ENCODE assay signal across 25 cellular contexts in the genomic region with DNA sequence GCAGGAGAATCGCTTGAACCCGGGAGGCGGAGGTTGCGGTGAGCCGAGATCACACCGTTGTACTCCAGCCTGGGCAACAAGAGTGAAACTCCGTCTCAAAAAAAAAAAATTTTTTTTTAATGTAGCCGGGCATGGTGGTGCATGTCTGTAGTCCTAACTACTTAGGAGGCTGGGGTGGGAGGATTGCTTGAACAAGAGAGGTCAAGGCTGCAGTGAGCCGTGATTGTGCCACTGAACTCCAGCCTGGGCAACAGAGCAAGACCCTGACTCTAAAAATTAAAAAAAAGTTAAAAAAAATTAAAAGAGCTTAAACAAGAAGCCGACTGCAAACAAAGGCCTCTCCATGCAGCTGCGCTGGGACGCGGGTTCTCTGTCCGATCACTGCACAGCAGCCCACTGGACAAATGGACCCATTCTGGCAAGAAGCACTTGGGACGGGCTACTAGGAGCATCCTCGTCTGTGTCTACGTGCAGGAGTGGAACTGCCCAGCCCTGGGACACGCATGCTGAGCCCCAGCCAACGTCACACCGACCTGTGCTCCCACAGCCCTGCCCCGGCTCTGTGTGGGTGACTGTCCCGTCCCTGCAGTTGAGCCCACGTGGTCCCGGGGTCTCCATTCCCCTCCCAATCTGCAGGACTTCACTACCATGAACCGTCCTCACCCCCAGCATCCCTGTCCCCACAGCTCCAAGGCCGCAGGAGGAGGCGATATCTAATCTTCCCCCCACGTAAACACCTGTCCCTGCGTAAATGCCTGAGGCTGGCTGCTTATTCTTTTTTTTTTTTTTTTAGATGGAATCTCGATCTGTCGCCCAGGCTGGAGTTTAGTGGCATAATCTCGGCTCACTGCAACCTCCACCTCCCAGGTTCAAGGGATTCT. TPM values are rescaled to one million over a fixed set of nuclear protein-coding genes. Genes with fewer than 3 reads are reported as not detected.
DNase-seq lines count a peak whose midpoint lies in the region; ATAC-seq, FAIRE-seq and TF ChIP-seq lines count a peak whose summit lies in the region.
"Had no signal": no experiment of that assay in that cellular context is flagged by ENCODE, and none has a peak within 500 bp of the region (broad histone marks: within the 10 kb centered on the region; RNA-seq: fewer than 3 reads in every experiment).

No MANE protein-coding gene starts in this region.

- H3K27me3 ChIP-seq in BE2C (no peaks in the 10 kb centered on the region), H1 (replicated peaks in 1 of 4; ENCODE audit: control insufficient read depth in 3 of 4, extremely low read depth in 1 of 4, insufficient read depth in 3 of 4, low read length in 3 of 4) (no peaks in the 10 kb centered on the region), osteoblast (ENCODE audit: insufficient read depth, low read length) (no peaks in the 10 kb centered on the region)
- H3K27me3 ChIP-seq: adrenal gland had no signal

- CTCF ChIA-PET in HEK293 (lab: Yijun Ruan, JAX): no interaction called here
- CTCF ChIA-PET in H1 (lab: Charles Lee; ENCODE audit: partially characterized antibody): interaction anchor here (0.7 to 2.7 kb wide), 4 partner anchors 11 to 559 kb away, joined by 3 to 24 read pairs (median 4); no protein-coding TSS in a partner anchor

- no peak overlapping the region for H3K27ac ChIP-seq in HEK293 (ENCODE audit: extremely low read depth, low read depth, low read length)
- H3K27ac ChIP-seq in H1 (ENCODE audit: low read depth, low read length): no peak overlapping the region
- no peak overlapping the region for H3K27ac ChIP-seq in osteoblast (ENCODE audit: low read depth, low read length)
- H3K27ac ChIP-seq: adrenal gland, coronary artery had no signal

- no peak overlapping the region for H3K4ac ChIP-seq in H1 (replicated peaks; ENCODE audit: insufficient read length, low read depth, low read length)

- H4K91ac ChIP-seq in H1 (replicated peaks; ENCODE audit: insufficient read length, low read length): no peak overlapping the region

- peaks cover 11% of the 10 kb centered on the region for H3K36me3 Mint-ChIP-seq in activated CD4-positive, alpha-beta T cell treated with anti-CD3 and anti-CD28 coated beads, Interleukin-2, amount 10 ng/mL, durations not matched to agents 24 days and 14 days (ENCODE audit: low read depth)
- H3K36me3 Mint-ChIP-seq: activated CD8-positive, alpha-beta memory T cell treated with anti-CD3 and anti-CD28 coated beads, Interleukin-2, amount 10 ng/mL, durations not matched to agents 7 days and 5 days had no signal

- H3K9me3 Mint-ChIP-seq in activated CD4-positive, alpha-beta T cell treated with anti-CD3 and anti-CD28 coated beads, Interleukin-2, amount 10 ng/mL, durations not matched to agents 24 days and 14 days: no peaks in the 10 kb centered on the region
- H3K9me3 Mint-ChIP-seq: activated T-helper 1 cell treated with anti-CD3 and anti-CD28 coated beads, Interleukin-12 subunit alpha, Interleukin-12 subunit beta, Interleukin-2, Interleukin-4 antibody, amounts not matched to agents 30 ng/mL and 10 ng/mL and 1 ng/mL, durations not matched to agents 14 hours and 24 hours and 36 hours; endodermal cell; stimulated activated naive B cell treated with anti-CD40 and anti-IgM and Interleukin-4, amounts not matched to agents 10 μg/mL and 1 μg/mL and 100 μg/mL, for 72 hours; T-cell had no signal

- no peak overlapping the region for H3K9ac ChIP-seq in H1 (replicated peaks in 1 of 4; ENCODE audit: extremely low read depth in 1 of 4, low read depth in 3 of 4, low read length in 3 of 4)

- no peak for TF ChIP-seq RAD21 in H1 (IDR thresholded peaks at IDR 0.05 in 1 of 2, conservative IDR thresholded peaks at IDR 0.05 in 1 of 2; ENCODE audit: low read depth in 2 of 2, low read length in 2 of 2)

- H3K23me2 ChIP-seq in H1 (ENCODE audit: low read depth, low read length): no peaks in the 10 kb centered on the region

- peak; percentile 4 for DNase-seq in BE2C
- DNase-seq in H1 (ENCODE audit: low read depth in 1 of 2, low spot score in 2 of 2): no peak
- peak; percentile 54 for DNase-seq in osteoblast (ENCODE audit: insufficient read length, low spot score, missing footprints)
- DNase-seq in activated CD4-positive, alpha-beta T cell treated with anti-CD3 and anti-CD28 coated beads, Interleukin-2, amount 10 ng/mL, durations not matched to agents 24 days and 14 days: no peak
- DNase-seq in COLO829 (ENCODE audit: low spot score): no peak
- DNase-seq: activated CD4-positive, alpha-beta T cell treated with anti-CD3 and anti-CD28 coated beads for 36 hours; activated CD8-positive, alpha-beta memory T cell treated with anti-CD3 and anti-CD28 coated beads, Interleukin-2, amount 10 ng/mL, durations not matched to agents 7 days and 5 days; DMS79; endodermal cell; kidney; NCI-H1048; NCI-H1930; NCI-H226; NCI-H748 treated with DMSO at 0.1 percent for 48 hours; SHP77 treated with DMSO at 0.1 percent for 48 hours; stimulated activated naive B cell treated with anti-CD40 and anti-IgM and Interleukin-4, amounts not matched to agents 10 μg/mL and 1 μg/mL and 100 μg/mL, for 72 hours; T-cell had no signal

- no peaks in the 10 kb centered on the region for H3K27me3 Mint-ChIP-seq in activated CD4-positive, alpha-beta T cell treated with anti-CD3 and anti-CD28 coated beads, Interleukin-2, amount 10 ng/mL, durations not matched to agents 24 days and 14 days
- H3K27me3 Mint-ChIP-seq: activated CD4-positive, alpha-beta T cell treated with anti-CD3 and anti-CD28 coated beads for 36 hours; activated CD8-positive, alpha-beta memory T cell treated with anti-CD3 and anti-CD28 coated beads, Interleukin-2, amount 10 ng/mL, durations not matched to agents 7 days and 5 days; stimulated activated naive B cell treated with anti-CD40 and anti-IgM and Interleukin-4, amounts not matched to agents 10 μg/mL and 1 μg/mL and 100 μg/mL, for 72 hours; T-cell had no signal

- H3K4me1 ChIP-seq in BE2C: no peaks in the 10 kb centered on the region
- no peaks in the 10 kb centered on the region for H3K4me1 ChIP-seq in HEK293 (ENCODE audit: control insufficient read depth, insufficient read depth, low read length)
- H3K4me1 ChIP-seq in H1 (replicated peaks in 1 of 4; ENCODE audit: control insufficient read depth in 3 of 4, insufficient read depth in 4 of 4, low read length in 3 of 4): peaks cover 0 to 24% (median 17%) of the 10 kb centered on the region in 4 experiments; a peak in 6 of 7 replicates
- no peaks in the 10 kb centered on the region for H3K4me1 ChIP-seq in osteoblast (ENCODE audit: insufficient read depth, low read length)

- no peak for TF ChIP-seq EP300 in H1 (IDR thresholded peaks at IDR 0.05; ENCODE audit: borderline replicate concordance in 1 of 2, low read depth in 2 of 2, low read length in 2 of 2)

- no peak overlapping the region for H3K4me3 Mint-ChIP-seq in activated CD4-positive, alpha-beta T cell treated with anti-CD3 and anti-CD28 coated beads, Interleukin-2, amount 10 ng/mL, durations not matched to agents 24 days and 14 days
- H3K4me3 Mint-ChIP-seq: activated CD8-positive, alpha-beta memory T cell treated with anti-CD3 and anti-CD28 coated beads, Interleukin-2, amount 10 ng/mL, durations not matched to agents 7 days and 5 days; activated T-helper 1 cell treated with anti-CD3 and anti-CD28 coated beads, Interleukin-12 subunit alpha, Interleukin-12 subunit beta, Interleukin-2, Interleukin-4 antibody, amounts not matched to agents 30 ng/mL and 10 ng/mL and 1 ng/mL, durations not matched to agents 14 hours and 24 hours and 36 hours; endodermal cell; stimulated activated naive B cell treated with anti-CD40 and anti-IgM and Interleukin-4, amounts not matched to agents 10 μg/mL and 1 μg/mL and 100 μg/mL, for 72 hours had no signal

- peaks cover 18% of the 10 kb centered on the region for H3K4me1 Mint-ChIP-seq in activated CD4-positive, alpha-beta T cell treated with anti-CD3 and anti-CD28 coated beads, Interleukin-2, amount 10 ng/mL, durations not matched to agents 24 days and 14 days

- H3K36me3 ChIP-seq in BE2C (peaks cover 2% of the 10 kb centered on the region; the same call in 1 of the 2 replicates), HEK293 (ENCODE audit: control insufficient read depth in 2 of 2, insufficient read depth in 1 of 2, low read length in 2 of 2) (peaks cover 0 to 11% of the 10 kb centered on the region in 2 experiments; a peak in 2 of 3 replicates), H1 (ENCODE audit: control insufficient read depth in 2 of 4, insufficient read depth in 4 of 4, low read length in 3 of 4) (no peaks in the 10 kb centered on the region), osteoblast (ENCODE audit: insufficient read depth, low read length) (peaks cover 3% of the 10 kb centered on the region)
- H3K36me3 ChIP-seq: adrenal gland had no signal

- no peak overlapping the region for H3K56ac ChIP-seq in H1 (replicated peaks; ENCODE audit: insufficient read length, low read depth, low read length)

- ATAC-seq in HG03520 (IDR thresholded peaks at IDR 0.05; ENCODE audit: unreplicated experiment): no peak
- ATAC-seq: activated CD4-positive, alpha-beta T cell treated with anti-CD3 and anti-CD28 coated beads for 36 hours; activated CD8-positive, alpha-beta memory T cell treated with anti-CD3 and anti-CD28 coated beads, Interleukin-2, amount 10 ng/mL, durations not matched to agents 7 days and 5 days; stimulated activated naive B cell treated with anti-CD40 and anti-IgM and Interleukin-4, amounts not matched to agents 10 μg/mL and 1 μg/mL and 100 μg/mL, for 72 hours; T-cell had no signal

- H3K79me2 ChIP-seq in H1 (ENCODE audit: control insufficient read depth in 1 of 2, insufficient read depth in 2 of 2, low read length in 2 of 2) (peaks cover 4 to 55% of the 10 kb centered on the region in 2 experiments; a peak in 2 of 4 replicates), osteoblast (ENCODE audit: insufficient read depth, low read length) (peaks cover 61% of the 10 kb centered on the region)

- H3K23ac ChIP-seq in H1 (ENCODE audit: insufficient read length): no peak overlapping the region

- H4K8ac ChIP-seq in H1 (ENCODE audit: extremely low read depth, insufficient read depth, low read length): peak overlapping the region; percentile 79; the same call in 1 of the 2 replicates

- H2BK120ac ChIP-seq in H1 (replicated peaks; ENCODE audit: low read depth, low read length): no peak overlapping the region

- POLR2A ChIA-PET in HEK293 (lab: Yijun Ruan, JAX) (interaction anchor here (0.9 kb wide), 1 partner anchor 281 kb away, joined by 3 read pairs; a partner anchor contains a TSS), H1 (lab: Charles Lee; ENCODE audit: partially characterized antibody) (interaction anchor here (0.6 to 0.9 kb wide), 3 partner anchors 15 to 369 kb away, joined by 3 to 4 read pairs (median 3); no protein-coding TSS in a partner anchor)

- peaks cover 5 to 22% of the 10 kb centered on the region in 2 experiments for H4K20me1 ChIP-seq in H1 (replicated peaks in 1 of 2; ENCODE audit: control insufficient read depth in 1 of 2, insufficient read depth in 2 of 2, low read length in 2 of 2)
- peaks cover 37% of the 10 kb centered on the region for H4K20me1 ChIP-seq in osteoblast (ENCODE audit: insufficient read depth, low read length)

- no peak for FAIRE-seq in H1 (lab: Jason Lieb, UNC)
- FAIRE-seq: bronchial epithelial cell, GM12891, kidney, TTC549 had no signal

- H2AFZ ChIP-seq in H1 (ENCODE audit: low read length) (no peak overlapping the region), osteoblast (ENCODE audit: low read length) (no peak overlapping the region)

- no peak overlapping the region for H4K5ac ChIP-seq in H1 (ENCODE audit: insufficient read length, low read depth, low read length)

- H2AK5ac ChIP-seq in H1 (ENCODE audit: low read depth, low read length): no peak overlapping the region

- H3K14ac ChIP-seq in H1 (ENCODE audit: insufficient read length): no peak overlapping the region

- H3K4me2 ChIP-seq in H1 (ENCODE audit: insufficient read depth in 1 of 2, low read depth in 2 of 2, low read length in 2 of 2): no peak overlapping the region
- H3K4me2 ChIP-seq in osteoblast (ENCODE audit: insufficient read depth, low read length): no peak overlapping the region

- no peak overlapping the region for H3K27ac Mint-ChIP-seq in activated CD4-positive, alpha-beta T cell treated with anti-CD3 and anti-CD28 coated beads, Interleukin-2, amount 10 ng/mL, durations not matched to agents 24 days and 14 days
- H3K27ac Mint-ChIP-seq: activated T-helper 1 cell treated with anti-CD3 and anti-CD28 coated beads, Interleukin-12 subunit alpha, Interleukin-12 subunit beta, Interleukin-2, Interleukin-4 antibody, amounts not matched to agents 30 ng/mL and 10 ng/mL and 1 ng/mL, durations not matched to agents 14 hours and 24 hours and 36 hours had no signal

- H2BK12ac ChIP-seq in H1 (ENCODE audit: low read depth, low read length): no peak overlapping the region

- no peak for TF ChIP-seq POLR2A in H1 (IDR thresholded peaks at IDR 0.05; ENCODE audit: control extremely low read depth in 1 of 2, low read depth in 2 of 2, low read length in 2 of 2)

- intact Hi-C loops in activated CD4-positive, alpha-beta T cell treated with anti-CD3 and anti-CD28 coated beads, Interleukin-2, amount 10 ng/mL, durations not matched to agents 24 days and 14 days (cut with micrococcal nuclease): no loop called here

- no peak overlapping the region; the same call in 1 of the 2 replicates for H3K18ac ChIP-seq in H1 (ENCODE audit: extremely low read depth, low read length)

- H2BK15ac ChIP-seq in H1 (ENCODE audit: low read length): no peak overlapping the region; the same call in 1 of the 2 replicates

- 91% methylated on average over 32 of the region's 32 CpGs; no CpG with 5 or more reads in 1 of the 2 experiments for WGBS in H1 (ENCODE audit: extremely low coverage in 1 of 2, insufficient coverage in 1 of 2, insufficient read length in 1 of 2, insufficient replicate concordance in 2 of 2, low coverage in 1 of 2, low lambda C conversion rate in 2 of 2, missing lambda C conversion rate in 1 of 2), 2 experiments

- TF ChIP-seq CTCF in BE2C (IDR thresholded peaks at IDR 0.05; ENCODE audit: low read depth, low read length): no peak
- TF ChIP-seq CTCF in HEK293 (tag by site-specific recombination; IDR thresholded peaks at IDR 0.05): no peak
- TF ChIP-seq CTCF in H1 (IDR thresholded peaks at IDR 0.05; ENCODE audit: control extremely low read depth in 1 of 3, insufficient read depth in 1 of 3, low read depth in 1 of 3, low read length in 3 of 3): no peak
- no peak for TF ChIP-seq CTCF in osteoblast (IDR thresholded peaks at IDR 0.05; ENCODE audit: extremely low read depth, low read depth, low read length)

- H3K79me1 ChIP-seq in H1 (ENCODE audit: low read depth, low read length): peaks cover 19% of the 10 kb centered on the region

- H3K4me3 ChIP-seq in BE2C (ENCODE audit: low read depth, low read length) (no peak overlapping the region), HEK293 (ENCODE audit: low read depth, low read length) (no peak overlapping the region), H1 (ENCODE audit: extremely low read depth in 1 of 4, insufficient read depth in 2 of 4, low read depth in 3 of 4, low read length in 4 of 4) (no peak overlapping the region), osteoblast (ENCODE audit: insufficient read depth, low read length) (no peak overlapping the region)
- H3K4me3 ChIP-seq: adrenal gland, coronary artery had no signal

- no peak overlapping the region for H2BK20ac ChIP-seq in H1 (ENCODE audit: low read length)

- H3K9me3 ChIP-seq in BE2C: no peaks in the 10 kb centered on the region
- no peaks in the 10 kb centered on the region for H3K9me3 ChIP-seq in HEK293 (ENCODE audit: control insufficient read depth, insufficient read depth, low read depth, low read length)
- no peaks in the 10 kb centered on the region for H3K9me3 ChIP-seq in H1 (ENCODE audit: insufficient read depth in 2 of 2, low read depth in 1 of 2, low read length in 1 of 2)
- H3K9me3 ChIP-seq in osteoblast (ENCODE audit: low read depth, low read length): no peaks in the 10 kb centered on the region
- H3K9me3 ChIP-seq: adrenal gland had no signal

- H2BK5ac ChIP-seq in H1 (ENCODE audit: low read depth, low read length): no peak overlapping the region

RNA-seq across cellular contexts. Expression of a gene that starts 12.3 kb away (rescaled TPM):
- polyA plus RNA-seq in BE2C (2012; ENCODE audit: insufficient read depth, insufficient read length, low read depth): 34.4 TPM
- 46.3 and 46.7 TPM in 2 replicates for total RNA-seq in H1 (2021; fragmentation: NEBNext Ultra II Directional; extraction: Animal tissue kit (Norgen Biotek cat#: 25700))
- polyA plus RNA-seq in H1 (2011; rRNA removed): 25.9 and 40.7 TPM in 2 replicates
- polyA plus RNA-seq in H1 (2011; cell fraction: cytosol; rRNA removed): 28.6 TPM
- 53.9 TPM for polyA plus RNA-seq in H1 (2011; cell fraction: nucleus; rRNA removed)
- 31.6 to 37.7 TPM (median 34.8 TPM) in 4 replicates for polyA plus RNA-seq in H1 (2012, experiment 1 of 2)
- 28.2 TPM for polyA plus RNA-seq in H1 (2012, experiment 2 of 2)
- 31.0 TPM for polyA plus RNA-seq in H1 (2013, experiment 1 of 2)
- 31.3 TPM for polyA plus RNA-seq in H1 (2013, experiment 2 of 2)
- 30.9 and 34.1 TPM in 2 replicates for polyA minus RNA-seq in H1 (2011; rRNA and poly(A)+ RNA removed)
- 27.1 TPM for polyA minus RNA-seq in H1 (2011; cell fraction: cytosol; rRNA and poly(A)+ RNA removed)
- 27.1 TPM for polyA minus RNA-seq in H1 (2011; cell fraction: nucleus; rRNA and poly(A)+ RNA removed)
- total RNA-seq in osteoblast: 33.0 and 38.4 TPM in 2 replicates
- total RNA-seq in activated CD4-positive, alpha-beta T cell treated with anti-CD3 and anti-CD28 coated beads, Interleukin-2, amount 10 ng/mL, durations not matched to agents 24 days and 14 days: 40.3 and 41.5 TPM in 2 replicates

RNA-seq across cellular contexts. Expression of a gene that starts 21.5 kb away (rescaled TPM):
- polyA plus RNA-seq in BE2C (2012; ENCODE audit: insufficient read depth, insufficient read length, low read depth): 163 TPM
- 31.3 and 31.9 TPM in 2 replicates for total RNA-seq in H1 (2021; fragmentation: NEBNext Ultra II Directional; extraction: Animal tissue kit (Norgen Biotek cat#: 25700))
- polyA plus RNA-seq in H1 (2011; rRNA removed): 11.1 and 21.8 TPM in 2 replicates
- polyA plus RNA-seq in H1 (2011; cell fraction: cytosol; rRNA removed): 13.1 TPM
- 30.5 TPM for polyA plus RNA-seq in H1 (2011; cell fraction: nucleus; rRNA removed)
- polyA plus RNA-seq in H1 (2012, experiment 1 of 2): 47.8 to 51.1 TPM (median 49.1 TPM) in 4 replicates
- 17.9 TPM for polyA plus RNA-seq in H1 (2012, experiment 2 of 2)
- 46.8 TPM for polyA plus RNA-seq in H1 (2013, experiment 1 of 2)
- 45.7 TPM for polyA plus RNA-seq in H1 (2013, experiment 2 of 2)
- polyA minus RNA-seq in H1 (2011; rRNA and poly(A)+ RNA removed): 4.6 and 4.7 TPM in 2 replicates
- 7.3 TPM for polyA minus RNA-seq in H1 (2011; cell fraction: cytosol; rRNA and poly(A)+ RNA removed)
- 7.8 TPM for polyA minus RNA-seq in H1 (2011; cell fraction: nucleus; rRNA and poly(A)+ RNA removed)
- total RNA-seq in osteoblast: 5.3 and 5.8 TPM in 2 replicates
- 38.0 and 40.4 TPM in 2 replicates for total RNA-seq in activated CD4-positive, alpha-beta T cell treated with anti-CD3 and anti-CD28 coated beads, Interleukin-2, amount 10 ng/mL, durations not matched to agents 24 days and 14 days

RNA-seq across cellular contexts. Expression of a gene that starts 43.9 kb away (rescaled TPM):
- polyA plus RNA-seq in BE2C (2012; ENCODE audit: insufficient read depth, insufficient read length, low read depth): 221 TPM
- 45.6 and 45.7 TPM in 2 replicates for total RNA-seq in H1 (2021; fragmentation: NEBNext Ultra II Directional; extraction: Animal tissue kit (Norgen Biotek cat#: 25700))
- polyA plus RNA-seq in H1 (2011; rRNA removed): 15.0 and 38.8 TPM in 2 replicates
- polyA plus RNA-seq in H1 (2011; cell fraction: cytosol; rRNA removed): 15.5 TPM
- polyA plus RNA-seq in H1 (2011; cell fraction: nucleus; rRNA removed): 150 TPM
- 40.9 to 51.5 TPM (median 46.7 TPM) in 4 replicates for polyA plus RNA-seq in H1 (2012, experiment 1 of 2)
- 15.0 TPM for polyA plus RNA-seq in H1 (2012, experiment 2 of 2)
- 33.1 TPM for polyA plus RNA-seq in H1 (2013, experiment 1 of 2)
- polyA plus RNA-seq in H1 (2013, experiment 2 of 2): 28.8 TPM
- polyA minus RNA-seq in H1 (2011; rRNA and poly(A)+ RNA removed): 5.0 and 9.8 TPM in 2 replicates
- polyA minus RNA-seq in H1 (2011; cell fraction: cytosol; rRNA and poly(A)+ RNA removed): 72.5 TPM
- polyA minus RNA-seq in H1 (2011; cell fraction: nucleus; rRNA and poly(A)+ RNA removed): 26.2 TPM
- 19.4 and 22.1 TPM in 2 replicates for total RNA-seq in osteoblast
- 68.3 and 70.4 TPM in 2 replicates for total RNA-seq in activated CD4-positive, alpha-beta T cell treated with anti-CD3 and anti-CD28 coated beads, Interleukin-2, amount 10 ng/mL, durations not matched to agents 24 days and 14 days

RNA-seq across cellular contexts. Expression of a gene that starts 48.3 kb away (rescaled TPM):
- 0.66 TPM for polyA plus RNA-seq in BE2C (2012; ENCODE audit: insufficient read depth, insufficient read length, low read depth)
- total RNA-seq in H1 (2021; fragmentation: NEBNext Ultra II Directional; extraction: Animal tissue kit (Norgen Biotek cat#: 25700)): 14.6 and 19.1 TPM in 2 replicates
- 9.2 and 20.8 TPM in 2 replicates for polyA plus RNA-seq in H1 (2011; rRNA removed)
- 11.5 TPM for polyA plus RNA-seq in H1 (2011; cell fraction: cytosol; rRNA removed)
- polyA plus RNA-seq in H1 (2011; cell fraction: nucleus; rRNA removed): 90.3 TPM
- 6.7 to 13.3 TPM (median 10.3 TPM) in 4 replicates for polyA plus RNA-seq in H1 (2012, experiment 1 of 2)
- 4.8 TPM for polyA plus RNA-seq in H1 (2012, experiment 2 of 2)
- 33.4 TPM for polyA plus RNA-seq in H1 (2013, experiment 1 of 2)
- 31.6 TPM for polyA plus RNA-seq in H1 (2013, experiment 2 of 2)
- 0.76 TPM in 1 of 2 replicates, not detected in the other for polyA minus RNA-seq in H1 (2011; rRNA and poly(A)+ RNA removed)
- 5.1 TPM for polyA minus RNA-seq in H1 (2011; cell fraction: cytosol; rRNA and poly(A)+ RNA removed)
- 14.7 TPM for polyA minus RNA-seq in H1 (2011; cell fraction: nucleus; rRNA and poly(A)+ RNA removed)
- total RNA-seq in osteoblast: 0.59 and 1.1 TPM in 2 replicates
- 1.2 and 1.5 TPM in 2 replicates for total RNA-seq in activated CD4-positive, alpha-beta T cell treated with anti-CD3 and anti-CD28 coated beads, Interleukin-2, amount 10 ng/mL, durations not matched to agents 24 days and 14 days

Comparison
In these comparisons a context has a peak if more than half of its experiments do, and no peak if none do; other contexts are left out.
1. DNase-seq: peak in BE2C (single experiment) and osteoblast (single experiment); none in H1 (0 of 2), activated CD4-positive, alpha-beta T cell treated with anti-CD3 and anti-CD28 coated beads, Interleukin-2, amount 10 ng/mL, durations not matched to agents 24 days and 14 days (single experiment) and COLO829 (single experiment).